1 cellular context compared by ENCODE assay signal in the genomic region with DNA sequence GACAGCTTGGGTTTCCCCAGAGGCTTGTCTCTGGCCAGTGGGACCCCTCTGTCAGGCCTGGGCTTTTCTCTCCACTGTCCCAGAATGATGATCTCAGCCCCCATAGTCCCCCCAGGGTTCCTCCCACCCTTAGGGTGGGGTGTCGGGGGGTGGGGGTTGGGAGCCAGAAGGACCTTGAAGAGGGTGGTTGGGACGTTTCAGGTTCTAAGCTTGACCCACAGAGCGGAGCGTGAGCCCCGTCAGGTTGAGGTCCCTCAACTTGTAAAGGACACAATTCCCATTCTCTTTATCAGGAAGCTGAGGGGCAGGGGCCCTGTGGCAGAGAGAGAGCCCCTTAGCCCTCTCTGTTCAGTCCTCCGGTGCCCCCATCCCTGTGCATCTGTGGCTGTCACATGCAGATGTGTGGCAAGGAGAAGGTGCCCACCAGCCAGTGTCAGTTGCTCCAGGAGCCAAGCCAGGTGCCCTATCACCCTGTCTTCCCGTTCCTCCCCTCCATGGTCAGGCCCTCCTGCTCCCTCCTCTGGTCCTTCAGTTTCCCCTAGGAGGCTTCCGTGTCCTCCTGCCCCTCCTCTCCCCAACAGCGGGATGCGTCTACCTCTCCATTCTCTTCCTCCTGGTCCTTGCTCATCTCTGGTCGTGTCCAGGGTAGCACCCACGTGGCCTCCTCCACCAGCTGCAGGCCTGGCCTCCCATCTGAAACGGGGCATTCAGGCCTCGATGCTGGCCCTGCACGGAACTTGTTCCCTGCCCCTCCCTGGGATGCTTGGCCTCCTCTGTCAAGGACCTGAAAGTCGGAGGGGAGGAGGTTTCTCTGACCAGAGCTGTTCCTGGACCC.
A peak's percentile ranks its signal among the peaks of the same experiment; 100 is the strongest.
TF ChIP-seq lines count a peak whose summit lies in the region.

No MANE protein-coding gene starts in this region.

TF ChIP-seq in K562, 482 proteins besides CTCF, POLR2A, EP300 and RAD21:
- TF ChIP-seq SNIP1 (IDR thresholded peaks at IDR 0.05; ENCODE audit: low read depth) (no peak), ZFX (CRISPR knock-in tag; IDR thresholded peaks at IDR 0.05) (peak; percentile 6; the same call in 1 of the 2 replicates), ZNF740 (CRISPR knock-in tag; IDR thresholded peaks at IDR 0.05) (0 out of 2 replicates have a peak, but pooled peaks have one; percentile 6), ZNF740 (tag; IDR thresholded peaks at IDR 0.05) (no peak), NR2C1 (IDR thresholded peaks at IDR 0.05) (no peak), NR2C1 (tag; IDR thresholded peaks at IDR 0.05) (no peak)
